In genomic region chr9:33403941-33404781, GRCh38 we compare ENCODE assay signal across 14 cellular contexts. TPM values are rescaled to one million over a fixed set of nuclear protein-coding genes. Genes with fewer than 3 reads are reported as not detected.
DNase-seq lines count a peak whose midpoint lies in the region; ATAC-seq and TF ChIP-seq lines count a peak whose summit lies in the region.
"Had no signal": no experiment of that assay in that cellular context is flagged by ENCODE, and none has a peak within 500 bp of the region (broad histone marks: within the 10 kb centered on the region; RNA-seq: fewer than 3 reads in every experiment).

No MANE protein-coding gene starts in this region.

- no peaks in the 10 kb centered on the region for H3K27me3 ChIP-seq in breast epithelium
- no peaks in the 10 kb centered on the region for H3K27me3 ChIP-seq in BE2C
- H3K27me3 ChIP-seq: body of pancreas, SJSA1 had no signal

- no peak for TF ChIP-seq CTCF in MCF 10A (IDR thresholded peaks at IDR 0.05; ENCODE audit: unreplicated experiment)
- TF ChIP-seq CTCF in breast epithelium (IDR thresholded peaks at IDR 0.05), result no peak
- no peak for TF ChIP-seq CTCF in type B pancreatic cell (conservative IDR thresholded peaks at IDR 0.05)
- TF ChIP-seq CTCF in BE2C (IDR thresholded peaks at IDR 0.05; ENCODE audit: low read depth, low read length), result no peak

- no peak for TF ChIP-seq POLR2A in breast epithelium (IDR thresholded peaks at IDR 0.05)

- no peaks in the 10 kb centered on the region for H3K9me3 Mint-ChIP-seq in MCF 10A (ENCODE audit: unreplicated experiment)
- H3K9me3 Mint-ChIP-seq in type B pancreatic cell, result no peaks in the 10 kb centered on the region

- POLR2A ChIA-PET in MCF 10A (lab: Yijun Ruan, JAX), result interaction anchor here (0.9 to 2.5 kb wide), 3 partner anchors 63 to 173 kb away, joined by 3 to 13 read pairs (median 4); partner anchors contain the start of gene NOL6

- H3K36me3 ChIP-seq in breast epithelium (no peaks in the 10 kb centered on the region), BE2C (no peaks in the 10 kb centered on the region)
- H3K36me3 ChIP-seq: SJSA1 had no signal

- H3K9me3 ChIP-seq in breast epithelium (no peaks in the 10 kb centered on the region), BE2C (no peaks in the 10 kb centered on the region)
- H3K9me3 ChIP-seq: body of pancreas, SJSA1 had no signal

- H3K4me3 ChIP-seq in breast epithelium (no peak overlapping the region), BE2C (ENCODE audit: low read depth, low read length) (no peak overlapping the region)
- H3K4me3 ChIP-seq: body of pancreas, SJSA1 had no signal

- DNase-seq in MCF 10A (ENCODE audit: unreplicated experiment) (no peak), breast epithelium (ENCODE audit: low spot score in 2 of 2) (no peak), ecto neural progenitor cell (ENCODE audit: low spot score) (peak; percentile 63), left lobe of liver (ENCODE audit: low spot score) (no peak), type B pancreatic cell (ENCODE audit: extremely low spot score, unreplicated experiment) (no peak), BE2C (no peak)
- DNase-seq in activated CD8-positive, alpha-beta memory T cell treated with anti-CD3 and anti-CD28 coated beads, Interleukin-2, amount 50 U/mL, for 4 hours, result no peak

- CTCF ChIA-PET in MCF 10A (lab: Yijun Ruan, JAX), result interaction anchor here (0.6 to 5.0 kb wide), 36 partner anchors 11 to 718 kb away, joined by 3 to 114 read pairs (median 4); partner anchors contain the start of genes AQP3 and NOL6

- intact Hi-C loops in MCF 10A (cut with micrococcal nuclease) (loop anchor here (1.0 to 5.0 kb wide), 6 partner anchors 49 to 318 kb away; no protein-coding TSS in a partner anchor), breast epithelium (cut with DNase I; ENCODE audit: low total_unique reads) (no loop called here)

- H3K27ac ChIP-seq in breast epithelium, result peak overlapping the region in 1 of 2 donors; percentile 56
- H3K27ac ChIP-seq: body of pancreas, SJSA1 had no signal

- H3K27me3 Mint-ChIP-seq in MCF 10A (ENCODE audit: insufficient read depth, unreplicated experiment), result no peaks in the 10 kb centered on the region
- no peaks in the 10 kb centered on the region for H3K27me3 Mint-ChIP-seq in type B pancreatic cell
- H3K27me3 Mint-ChIP-seq: activated CD8-positive, alpha-beta memory T cell treated with anti-CD3 and anti-CD28 coated beads, Interleukin-2, amount 10 ng/mL, durations not matched to agents 7 days and 5 days had no signal

- H3K36me3 Mint-ChIP-seq in MCF 10A (ENCODE audit: insufficient read depth, unreplicated experiment) (no peaks in the 10 kb centered on the region), type B pancreatic cell (no peaks in the 10 kb centered on the region)
- H3K36me3 Mint-ChIP-seq: activated CD8-positive, alpha-beta memory T cell treated with anti-CD3 and anti-CD28 coated beads, Interleukin-2, amount 10 ng/mL, durations not matched to agents 7 days and 5 days had no signal

- H3K4me1 ChIP-seq in breast epithelium (no peaks in the 10 kb centered on the region), BE2C (no peaks in the 10 kb centered on the region)
- H3K4me1 ChIP-seq: SJSA1 had no signal

- peak overlapping the region; percentile 16 for H3K27ac Mint-ChIP-seq in MCF 10A (ENCODE audit: low read depth, unreplicated experiment)
- peak overlapping the region; percentile 27 for H3K27ac Mint-ChIP-seq in type B pancreatic cell
- H3K27ac Mint-ChIP-seq: activated CD8-positive, alpha-beta memory T cell treated with anti-CD3 and anti-CD28 coated beads, Interleukin-2, amount 10 ng/mL, durations not matched to agents 7 days and 5 days had no signal

- H3K4me3 Mint-ChIP-seq in MCF 10A (ENCODE audit: unreplicated experiment), result no peak overlapping the region
- no peak overlapping the region for H3K4me3 Mint-ChIP-seq in type B pancreatic cell
- H3K4me3 Mint-ChIP-seq: activated CD8-positive, alpha-beta memory T cell treated with anti-CD3 and anti-CD28 coated beads, Interleukin-2, amount 10 ng/mL, durations not matched to agents 7 days and 5 days had no signal

- no TSS peak for BruUV-seq in MCF 10A (replicated peaks; lab: Mats Ljungman, UMichigan)

- H3K4me1 Mint-ChIP-seq in MCF 10A (ENCODE audit: insufficient read depth, unreplicated experiment) (peaks cover 11% of the 10 kb centered on the region), type B pancreatic cell (ENCODE audit: unreplicated experiment) (peaks cover 24% of the 10 kb centered on the region)
- H3K4me1 Mint-ChIP-seq: activated CD8-positive, alpha-beta memory T cell treated with anti-CD3 and anti-CD28 coated beads, Interleukin-2, amount 10 ng/mL, durations not matched to agents 7 days and 5 days had no signal

- peak; percentile 36 for ATAC-seq in left lobe of liver
- ATAC-seq in GM19328 (IDR thresholded peaks at IDR 0.05; ENCODE audit: unreplicated experiment), result no peak

RNA-seq across cellular contexts. Expression of gene AQP7, which starts 1.8 kb away (rescaled TPM):
- total RNA-seq in MCF 10A (2022) (not detected in 2 replicates), breast epithelium (100 to 1,000 TPM in 1 of 3 donors, 10 to 100 TPM in 2; 29.3 to 193 (median 38.3) TPM), left lobe of liver (30.7 TPM), type B pancreatic cell (ENCODE audit: low replicate concordance) (3.7 and 5.0 TPM in 2 replicates)
- not detected for polyA plus RNA-seq in BE2C (2012; ENCODE audit: insufficient read depth, insufficient read length, low read depth)
- total RNA-seq: activated CD8-positive, alpha-beta memory T cell treated with anti-CD3 and anti-CD28 coated beads, Interleukin-2, amount 10 ng/mL, durations not matched to agents 7 days and 5 days; dermis microvascular lymphatic vessel endothelial cell; NCI-H460; SJSA1 had no signal
- polyA plus RNA-seq: keratinocyte had no signal

RNA-seq across cellular contexts. Expression of gene AQP3, which starts 43.2 kb away (rescaled TPM):
- total RNA-seq in MCF 10A (2022), result 0.83 and 0.89 TPM in 2 replicates
- 10 to 100 TPM; 19.0 to 47.9 (median 45.1) TPM for total RNA-seq in breast epithelium
- total RNA-seq in left lobe of liver, result 89.5 TPM
- 33.1 and 67.0 TPM in 2 replicates for total RNA-seq in type B pancreatic cell (ENCODE audit: low replicate concordance)
- polyA plus RNA-seq in BE2C (2012; ENCODE audit: insufficient read depth, insufficient read length, low read depth), result 3.3 TPM
- total RNA-seq: SJSA1 had no signal

Comparison
In these comparisons a context has a peak if more than half of its experiments do, and no peak if none do; other contexts are left out.
1. RNA of gene AQP3, which starts 43.2 kb away (total RNA-seq): 89.5 TPM in left lobe of liver (single experiment), 19.0 to 47.9 TPM in breast epithelium and 33.1 to 67.0 TPM in type B pancreatic cell; 0.83 to 0.89 TPM in MCF 10A; every median in the first group is over 10 times any median in the second.